ENCODE assay signal across 9 cellular contexts in genomic region chr19:18701250-18701608, GRCh38. TPM values are rescaled to one million over a fixed set of nuclear protein-coding genes. Genes with fewer than 3 reads are reported as not detected.
DNase-seq lines count a peak whose midpoint lies in the region; ATAC-seq, FAIRE-seq and TF ChIP-seq lines count a peak whose summit lies in the region.
"Had no signal": no experiment of that assay in that cellular context is flagged by ENCODE, and none has a peak within 500 bp of the region (broad histone marks: within the 10 kb centered on the region; RNA-seq: fewer than 3 reads in every experiment).

No MANE protein-coding gene starts in this region.

- FAIRE-seq in urothelium cell line (lab: Jason Lieb, UNC), result no peak
- FAIRE-seq: endometrium had no signal

- no peaks in the 10 kb centered on the region for H3K9me3 ChIP-seq in CD4-positive, CD25-positive, alpha-beta regulatory T cell (ENCODE audit: control insufficient read depth in 2 of 2, low read length in 2 of 2)
- H3K9me3 ChIP-seq in SK-N-MC (ENCODE audit: low read depth, low read length) (no peaks in the 10 kb centered on the region), hepatocyte (ENCODE audit: low read depth) (no peaks in the 10 kb centered on the region)

- no peaks in the 10 kb centered on the region for H3K9me3 Mint-ChIP-seq in CD4-positive, CD25-positive, alpha-beta regulatory T cell
- H3K9me3 Mint-ChIP-seq in type B pancreatic cell, result no peaks in the 10 kb centered on the region

- TF ChIP-seq CTCF in hepatocyte (IDR thresholded peaks at IDR 0.05; ENCODE audit: poor library complexity), result no peak
- no peak for TF ChIP-seq CTCF in type B pancreatic cell (conservative IDR thresholded peaks at IDR 0.05)

- no peaks in the 10 kb centered on the region for H3K36me3 Mint-ChIP-seq in CD4-positive, CD25-positive, alpha-beta regulatory T cell
- H3K36me3 Mint-ChIP-seq in type B pancreatic cell, result no peaks in the 10 kb centered on the region

- H3K4me3 ChIP-seq in CD4-positive, CD25-positive, alpha-beta regulatory T cell (ENCODE audit: low read depth, low read length), result peak overlapping the region; percentile 87
- H3K4me3 ChIP-seq in SK-N-MC, result peak overlapping the region; percentile 71
- no peak overlapping the region for H3K4me3 ChIP-seq in hepatocyte

- H3K27ac ChIP-seq in CD4-positive, CD25-positive, alpha-beta regulatory T cell (ENCODE audit: insufficient read depth, low read length, poor library complexity, severe bottlenecking), result peak overlapping the region; percentile 77
- H3K27ac ChIP-seq in SK-N-MC (no peak overlapping the region), hepatocyte (no peak overlapping the region)

- DNase-seq in CD4-positive, CD25-positive, alpha-beta regulatory T cell, result no peak
- DNase-seq in SK-N-MC (ENCODE audit: low read depth, low spot score) (no peak), hepatocyte (ENCODE audit: low spot score) (no peak), type B pancreatic cell (ENCODE audit: extremely low spot score, unreplicated experiment) (no peak), urothelium cell line (ENCODE audit: low spot score) (no peak), NCI-H1694 (lab: John Stamatoyannopoulos, UW) (no peak)
- no peak for DNase-seq in stimulated activated CD8-positive, alpha-beta memory T cell treated with anti-CD3 and anti-CD28 coated beads, Interleukin-4, amount 100 ng/mL, for 48 hours

- H3K27ac Mint-ChIP-seq in CD4-positive, CD25-positive, alpha-beta regulatory T cell, result peak overlapping the region; percentile 90 to 96 (median 95)
- H3K27ac Mint-ChIP-seq in type B pancreatic cell, result no peak overlapping the region

- ATAC-seq in CD4-positive, CD25-positive, alpha-beta regulatory T cell (ENCODE audit: low read depth in 2 of 2), result peak; percentile 2 to 3
- peak; percentile 13 for ATAC-seq in GM21737 (IDR thresholded peaks at IDR 0.05; ENCODE audit: unreplicated experiment)

- 66% methylated on average over 7 of the region's 7 CpGs for WGBS in hepatocyte (ENCODE audit: low lambda C conversion rate, missing lambda C conversion rate)

- H3K9me2 ChIP-seq in hepatocyte (replicated peaks; ENCODE audit: insufficient read depth), result no peaks in the 10 kb centered on the region

- H3K27me3 Mint-ChIP-seq in CD4-positive, CD25-positive, alpha-beta regulatory T cell, result no peaks in the 10 kb centered on the region
- peaks cover 4% of the 10 kb centered on the region for H3K27me3 Mint-ChIP-seq in type B pancreatic cell

- H3K4me3 Mint-ChIP-seq in CD4-positive, CD25-positive, alpha-beta regulatory T cell, result peak overlapping the region; percentile 88 to 97 (median 90)
- peak overlapping the region; percentile 69 for H3K4me3 Mint-ChIP-seq in type B pancreatic cell

- peaks cover 65% of the 10 kb centered on the region for H3K79me2 ChIP-seq in hepatocyte

- H4K20me1 ChIP-seq in hepatocyte (ENCODE audit: insufficient read depth, poor library complexity, severe bottlenecking), result peaks cover 54% of the 10 kb centered on the region

- no peak overlapping the region for H2AFZ ChIP-seq in hepatocyte

- H3K27me3 ChIP-seq in CD4-positive, CD25-positive, alpha-beta regulatory T cell (ENCODE audit: control insufficient read depth, insufficient read depth, low read length), result no peaks in the 10 kb centered on the region
- no peaks in the 10 kb centered on the region for H3K27me3 ChIP-seq in hepatocyte

- H3K4me1 ChIP-seq in CD4-positive, CD25-positive, alpha-beta regulatory T cell (ENCODE audit: control insufficient read depth, insufficient read depth, low read length, poor library complexity, severe bottlenecking), result peaks cover 38% of the 10 kb centered on the region
- peaks cover 11% of the 10 kb centered on the region for H3K4me1 ChIP-seq in hepatocyte (ENCODE audit: insufficient read depth)

- H3K9ac ChIP-seq in SK-N-MC (ENCODE audit: insufficient read length), result no peak overlapping the region

- peaks cover 8 to 50% (median 26%) of the 10 kb centered on the region in 4 donors for H3K4me1 Mint-ChIP-seq in CD4-positive, CD25-positive, alpha-beta regulatory T cell
- H3K4me1 Mint-ChIP-seq in type B pancreatic cell (ENCODE audit: unreplicated experiment), result peaks cover 11% of the 10 kb centered on the region

- peak overlapping the region; percentile 76 for H3K4me2 ChIP-seq in hepatocyte

- no peaks in the 10 kb centered on the region for H3K36me3 ChIP-seq in CD4-positive, CD25-positive, alpha-beta regulatory T cell (ENCODE audit: control insufficient read depth, insufficient read depth, low read length)
- H3K36me3 ChIP-seq in SK-N-MC (ENCODE audit: insufficient read depth, low read length) (no peaks in the 10 kb centered on the region), hepatocyte (replicated peaks; ENCODE audit: insufficient read depth, low read depth) (no peaks in the 10 kb centered on the region)

RNA-seq across cellular contexts. Expression of gene CRTC1, which starts 17.7 kb away (rescaled TPM):
- total RNA-seq in CD4-positive, CD25-positive, alpha-beta regulatory T cell, result 20.2 TPM
- polyA plus RNA-seq in CD4-positive, CD25-positive, alpha-beta regulatory T cell, result 1 to 10 TPM in 2 of 4 donors, under 1 TPM in 2; 0.47 to 1.5 (median 0.82) TPM
- total RNA-seq in hepatocyte (2.0 and 2.5 TPM in 2 replicates), type B pancreatic cell (ENCODE audit: low replicate concordance) (14.2 and 20.2 TPM in 2 replicates)
- polyA plus RNA-seq in hepatocyte, result 4.5 and 4.8 TPM in 2 replicates
